Comparison of ENCODE assay signal across 26 cellular contexts in genomic region chr5:158923799-158924551, GRCh38.
DNase-seq lines count a peak whose midpoint lies in the region; ATAC-seq and TF ChIP-seq lines count a peak whose summit lies in the region.
"Had no signal": no experiment of that assay in that cellular context is flagged by ENCODE, and none has a peak within 500 bp of the region (broad histone marks: within the 10 kb centered on the region; RNA-seq: fewer than 3 reads in every experiment).

No MANE protein-coding gene starts in this region.

- no peak overlapping the region for H2AK5ac ChIP-seq in H9 (ENCODE audit: insufficient read length, low read length)

- H3K27me3 Mint-ChIP-seq in H9 (ENCODE audit: low read depth): peaks cover 21% of the 10 kb centered on the region
- H3K27me3 Mint-ChIP-seq in activated B cell treated with CpG ODN at 0.5 μM for 24 hours: no peaks in the 10 kb centered on the region
- H3K27me3 Mint-ChIP-seq in nephron progenitor cell (ENCODE audit: low read depth, poor library complexity): peaks cover 13% of the 10 kb centered on the region

- H3K4me2 ChIP-seq in BLaER1 treated with 17β-estradiol and CSF1 and Interleukin-3, amounts not matched to agents 10 nM and 100 nM: peak overlapping the region in 8 of 11 experiments; percentile 0 to 18 (median 10); a peak in 10 of 22 replicates
- no peak overlapping the region for H3K4me2 ChIP-seq in H9 (ENCODE audit: insufficient read depth, insufficient read length, low read length)

- no peaks in the 10 kb centered on the region for H3K9me3 Mint-ChIP-seq in H9
- H3K9me3 Mint-ChIP-seq in activated B cell treated with CpG ODN at 0.5 μM for 24 hours: peaks cover 3% of the 10 kb centered on the region
- H3K9me3 Mint-ChIP-seq in nephron progenitor cell: no peaks in the 10 kb centered on the region
- H3K9me3 Mint-ChIP-seq: activated naive CD4-positive, alpha-beta T cell treated with anti-CD3 and anti-CD28 coated beads, Interleukin-2, amount 50 U/mL, for 72 hours; activated T-helper 17 cell treated with anti-CD3 and anti-CD28 coated beads, Interleukin-2, amount 50 U/mL, for 72 hours; dendritic cell treated with granulocyte-macrophage colony-stimulating factor and Interleukin-4, amounts not matched to agents 40 ng/mL and 50 ng/mL, for 4 days; T-helper 2 cell treated with Interferon-gamma antibody and Interleukin-4, amounts not matched to agents 5 μg/mL and 100 μg/mL, for 36 hours had no signal

- no peak overlapping the region for H2BK12ac ChIP-seq in H9 (ENCODE audit: insufficient read length, low read depth, low read length)

- no peak overlapping the region for H2BK15ac ChIP-seq in H9 (ENCODE audit: low read depth, low read length)

- H3K27ac Mint-ChIP-seq in H9 (no peak overlapping the region), activated B cell treated with CpG ODN at 0.5 μM for 24 hours (peak overlapping the region; percentile 68), nephron progenitor cell (peak overlapping the region; percentile 44)
- H3K27ac Mint-ChIP-seq: activated T-helper 17 cell treated with anti-CD3 and anti-CD28 coated beads, Interleukin-2, amount 50 U/mL, for 72 hours; dendritic cell treated with granulocyte-macrophage colony-stimulating factor and Interleukin-4, amounts not matched to agents 40 ng/mL and 50 ng/mL, for 4 days; T-helper 2 cell treated with Interferon-gamma antibody and Interleukin-4, amounts not matched to agents 5 μg/mL and 100 μg/mL, for 36 hours had no signal

- H3K36me3 ChIP-seq in BLaER1 treated with 17β-estradiol and CSF1 and Interleukin-3, amounts not matched to agents 10 nM and 100 nM: peaks cover 0 to 100% (median 86%) of the 10 kb centered on the region in 11 experiments; a peak in 20 of 22 replicates
- no peaks in the 10 kb centered on the region for H3K36me3 ChIP-seq in heart left ventricle
- H3K36me3 ChIP-seq: gastrocnemius medialis, upper lobe of right lung had no signal

- no peak overlapping the region for H3K4ac ChIP-seq in H9 (ENCODE audit: low read depth, low read length)

- no peaks in the 10 kb centered on the region for H3K79me2 ChIP-seq in H9 (ENCODE audit: insufficient read depth, low read length)

- no peak for TF ChIP-seq CTCF in H9 (conservative IDR thresholded peaks at IDR 0.05)
- TF ChIP-seq CTCF in activated B cell treated with CpG ODN at 0.5 μM for 24 hours (IDR thresholded peaks at IDR 0.05): no peak
- no peak for TF ChIP-seq CTCF in nephron progenitor cell (IDR thresholded peaks at IDR 0.05)
- no peak for TF ChIP-seq CTCF in heart left ventricle (IDR thresholded peaks at IDR 0.05)

- DNase-seq in H9 (no peak), activated B cell treated with CpG ODN at 0.5 μM for 24 hours (no peak), nephron progenitor cell (no peak), MV-4-11 (lab: John Stamatoyannopoulos, UW) (no peak), NCI-H748 treated with DMSO at 0.1 percent for 48 hours (lab: John Stamatoyannopoulos, UW) (no peak), A172 (ENCODE audit: low spot score) (no peak), heart left ventricle (no peak)
- DNase-seq: ACHN; activated CD4-positive, alpha-beta T cell treated with anti-CD3 and anti-CD28 coated beads, Interleukin-2, amount 50 U/mL, for 4 hours; activated CD8-positive, alpha-beta memory T cell treated with anti-CD3 and anti-CD28 coated beads, Interleukin-2, amount 50 U/mL, for 4 hours; anterior cingulate cortex; gastrocnemius medialis; kidney; NCI-H2171 treated with DMSO at 0.1 percent for 48 hours; NCI-H774; OCI-M1; substantia nigra; upper lobe of right lung had no signal

- H3K36me3 Mint-ChIP-seq in H9 (ENCODE audit: insufficient read depth in 1 of 3, low read depth in 3 of 3) (no peaks in the 10 kb centered on the region), activated B cell treated with CpG ODN at 0.5 μM for 24 hours (ENCODE audit: low read depth) (peaks cover 57% of the 10 kb centered on the region), nephron progenitor cell (ENCODE audit: low read depth) (peaks cover 4% of the 10 kb centered on the region)
- H3K36me3 Mint-ChIP-seq: activated naive CD4-positive, alpha-beta T cell treated with anti-CD3 and anti-CD28 coated beads, Interleukin-2, amount 50 U/mL, for 72 hours had no signal

- peaks cover 0 to 100% (median 54%) of the 10 kb centered on the region in 11 experiments; a peak in 14 of 22 replicates for H4K20me1 ChIP-seq in BLaER1 treated with 17β-estradiol and CSF1 and Interleukin-3, amounts not matched to agents 10 nM and 100 nM
- no peaks in the 10 kb centered on the region for H4K20me1 ChIP-seq in H9 (ENCODE audit: control insufficient read depth, insufficient read depth, insufficient read length)

- TF ChIP-seq POLR2A in heart left ventricle (IDR thresholded peaks at IDR 0.05): no peak

- H3K9me3 ChIP-seq in BLaER1 treated with 17β-estradiol and CSF1 and Interleukin-3, amounts not matched to agents 10 nM and 100 nM (replicated peaks in 1 of 11): peaks cover 0 to 9% (median 0%) of the 10 kb centered on the region in 11 experiments; a peak in 5 of 22 replicates
- H3K9me3 ChIP-seq in H9 (ENCODE audit: control insufficient read depth, low read depth, low read length) (no peaks in the 10 kb centered on the region), heart left ventricle (no peaks in the 10 kb centered on the region)
- H3K9me3 ChIP-seq: gastrocnemius medialis, upper lobe of right lung had no signal

- H3K23me2 ChIP-seq in H9 (ENCODE audit: insufficient read length, low read depth, low read length, poor library complexity, severe bottlenecking): no peaks in the 10 kb centered on the region

- intact Hi-C loops in activated B cell treated with CpG ODN at 0.5 μM for 24 hours (cut with micrococcal nuclease) (loop anchor here (1.0 to 2.0 kb wide), 2 partner anchors 8 to 13 kb away; no protein-coding TSS in a partner anchor), heart left ventricle (cut with DNase I) (no loop called here)

- POLR2A ChIA-PET in activated B cell treated with CpG ODN at 0.5 μM for 24 hours (lab: Charles Lee): interaction anchor here (0.5 to 1.4 kb wide), 6 partner anchors 7 to 176 kb away, joined by 3 to 7 read pairs (median 4); no protein-coding TSS in a partner anchor

- ATAC-seq in activated B cell treated with CpG ODN at 0.5 μM for 24 hours (ENCODE audit: low read depth) (peak; percentile 30), heart left ventricle (no peak)
- ATAC-seq: activated naive CD4-positive, alpha-beta T cell treated with anti-CD3 and anti-CD28 coated beads, Interleukin-2, amount 50 U/mL, for 72 hours; activated T-helper 17 cell treated with anti-CD3 and anti-CD28 coated beads, Interleukin-2, amount 50 U/mL, for 72 hours; gastrocnemius medialis; SK-N-SH treated with all-trans-retinoic acid at 6 μM for 48 hours; upper lobe of right lung had no signal

- H3T11ph ChIP-seq in H9 (ENCODE audit: low read length): no peak overlapping the region

- no peak overlapping the region for H4K5ac ChIP-seq in H9 (ENCODE audit: insufficient read length, low read depth, low read length)

- no peak overlapping the region for H3K14ac ChIP-seq in H9 (ENCODE audit: insufficient read depth, low read length)

- no peak overlapping the region for H2BK120ac ChIP-seq in H9 (ENCODE audit: low read depth, low read length, poor library complexity, severe bottlenecking)

- H3K27me3 ChIP-seq in BLaER1 treated with 17β-estradiol and CSF1 and Interleukin-3, amounts not matched to agents 10 nM and 100 nM: no peaks in the 10 kb centered on the region
- H3K27me3 ChIP-seq in H9 (ENCODE audit: insufficient read depth, low read length): no peaks in the 10 kb centered on the region
- H3K27me3 ChIP-seq in heart left ventricle: no peaks in the 10 kb centered on the region
- H3K27me3 ChIP-seq: gastrocnemius medialis, upper lobe of right lung had no signal

- H3K4me3 ChIP-seq in BLaER1 treated with 17β-estradiol and CSF1 and Interleukin-3, amounts not matched to agents 10 nM and 100 nM: no peak overlapping the region
- no peak overlapping the region for H3K4me3 ChIP-seq in heart left ventricle
- H3K4me3 ChIP-seq: gastrocnemius medialis, upper lobe of right lung had no signal

- H3K4me3 Mint-ChIP-seq in H9 (no peak overlapping the region), activated B cell treated with CpG ODN at 0.5 μM for 24 hours (peak overlapping the region; percentile 26), nephron progenitor cell (no peak overlapping the region)
- H3K4me3 Mint-ChIP-seq: activated T-helper 17 cell treated with anti-CD3 and anti-CD28 coated beads, Interleukin-2, amount 50 U/mL, for 72 hours; dendritic cell treated with granulocyte-macrophage colony-stimulating factor and Interleukin-4, amounts not matched to agents 40 ng/mL and 50 ng/mL, for 4 days; T-helper 2 cell treated with Interferon-gamma antibody and Interleukin-4, amounts not matched to agents 5 μg/mL and 100 μg/mL, for 36 hours had no signal

- H3K4me1 Mint-ChIP-seq in H9 (peaks cover 5 to 12% of the 10 kb centered on the region in 2 experiments), activated B cell treated with CpG ODN at 0.5 μM for 24 hours (peaks cover 70% of the 10 kb centered on the region), nephron progenitor cell (peaks cover 40% of the 10 kb centered on the region)
- H3K4me1 Mint-ChIP-seq: activated T-helper 17 cell treated with anti-CD3 and anti-CD28 coated beads, Interleukin-2, amount 50 U/mL, for 72 hours had no signal

- H4K8ac ChIP-seq in H9 (replicated peaks; ENCODE audit: insufficient read length, low read depth, low read length): no peak overlapping the region

- H3K9ac ChIP-seq in BLaER1 treated with 17β-estradiol and CSF1 and Interleukin-3, amounts not matched to agents 10 nM and 100 nM: no peak overlapping the region
- H3K9ac ChIP-seq in H9 (ENCODE audit: extremely low read depth, insufficient read length, low read length): no peak overlapping the region

- peak overlapping the region; percentile 90 for H2AFZ ChIP-seq in H9 (ENCODE audit: low read length)

- no peak overlapping the region for H3K18ac ChIP-seq in H9 (ENCODE audit: insufficient read length, low read depth, low read length)

- CTCF ChIA-PET in activated B cell treated with CpG ODN at 0.5 μM for 24 hours (lab: Charles Lee): interaction anchor here (0.7 to 1.2 kb wide), 2 partner anchors 10 to 13 kb away, joined by 3 read pairs; no protein-coding TSS in a partner anchor

- H4K91ac ChIP-seq in H9 (ENCODE audit: insufficient read length, low read depth, low read length): no peak overlapping the region

- H3K79me1 ChIP-seq in H9 (ENCODE audit: insufficient read depth, low read depth, low read length, poor library complexity, severe bottlenecking): no peaks in the 10 kb centered on the region

- H3K4me1 ChIP-seq in BLaER1 treated with 17β-estradiol and CSF1 and Interleukin-3, amounts not matched to agents 10 nM and 100 nM: peaks cover 0 to 60% (median 41%) of the 10 kb centered on the region in 10 experiments; a peak in 18 of 20 replicates
- H3K4me1 ChIP-seq in H9 (ENCODE audit: insufficient read depth, low read length): no peaks in the 10 kb centered on the region; the same call in 1 of the 2 replicates
- H3K4me1 ChIP-seq in heart left ventricle: peaks cover 0 to 11% (median under 1%) of the 10 kb centered on the region in 12 donors
- H3K4me1 ChIP-seq: gastrocnemius medialis, upper lobe of right lung had no signal

- H3K56ac ChIP-seq in H9 (ENCODE audit: insufficient read length, low read depth, low read length): no peak overlapping the region

- no peak overlapping the region for H2BK20ac ChIP-seq in H9 (ENCODE audit: low read depth, low read length, poor library complexity, severe bottlenecking)

- H2BK5ac ChIP-seq in H9 (ENCODE audit: insufficient read length, low read length): no peak overlapping the region

- no peak overlapping the region for H3K23ac ChIP-seq in H9 (ENCODE audit: insufficient read length, low read depth, low read length)

- no CpG with 5 or more reads among the region's 7 CpGs for WGBS in H9 (ENCODE audit: extremely low coverage, insufficient read length, low lambda C conversion rate)
- WGBS in heart left ventricle, 4 donors: 75 to 87% (median 79%) methylated on average over 7 of the region's 7 CpGs

- H3K27ac ChIP-seq in BLaER1 treated with 17β-estradiol and CSF1 and Interleukin-3, amounts not matched to agents 10 nM and 100 nM: peak overlapping the region in 4 of 11 experiments; percentile 2 to 34 (median 17); a peak in 6 of 22 replicates
- H3K27ac ChIP-seq in H9 (ENCODE audit: insufficient read length, low read depth, low read length) (no peak overlapping the region), heart left ventricle (no peak overlapping the region)
- H3K27ac ChIP-seq: C4-2B, gastrocnemius medialis, upper lobe of right lung, VCaP had no signal

Comparison
In these comparisons a context has a peak if more than half of its experiments do, and no peak if none do; other contexts are left out.
1. H3K27ac Mint-ChIP-seq: peak in activated B cell treated with CpG ODN at 0.5 μM for 24 hours (single experiment) and nephron progenitor cell (single experiment); none in H9 (0 of 3).